ENCODE assay signal across 27 cellular contexts in the genomic region with DNA sequence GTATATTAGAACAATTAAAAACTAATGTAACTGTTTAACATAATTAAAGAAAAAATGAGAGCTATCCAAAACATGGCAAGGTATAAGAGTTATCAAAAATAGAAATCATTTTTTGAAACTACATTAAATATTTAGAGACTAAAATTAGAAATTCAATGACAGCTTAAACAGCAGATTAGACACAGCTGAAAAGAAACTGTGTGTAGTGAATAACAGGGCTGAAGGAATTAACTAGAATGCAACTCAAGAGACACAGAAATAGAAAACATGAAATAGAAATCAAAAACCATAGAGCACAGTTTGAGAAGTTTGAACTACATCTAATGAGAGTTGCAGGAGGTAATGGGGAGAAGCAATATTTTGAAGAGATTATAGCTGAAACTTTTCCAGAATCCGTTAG.
"Had no signal": no experiment of that assay in that cellular context is flagged by ENCODE, and none has a peak within 500 bp of the region (broad histone marks: within the 10 kb centered on the region; RNA-seq: fewer than 3 reads in every experiment).

No MANE protein-coding gene starts in this region.

- H3K4me3 ChIP-seq: coronary artery, dorsolateral prefrontal cortex, esophagus squamous epithelium, gastroesophageal sphincter, heart left ventricle, hepatocyte, left lung, lower lobe of right lung, mucosa of descending colon had no signal

- FAIRE-seq: colon had no signal

- H3K4me1 ChIP-seq: esophagus squamous epithelium, gastroesophageal sphincter, heart left ventricle, left lung, lower lobe of right lung had no signal

- H3K4me2 ChIP-seq: hepatocyte had no signal

- H2AFZ ChIP-seq: hepatocyte had no signal

- H3K9me3 ChIP-seq: esophagus squamous epithelium, lower lobe of right lung, mucosa of descending colon had no signal

- DNase-seq: dermis blood vessel endothelial cell; dorsolateral prefrontal cortex; effector CD4-positive, alpha-beta T cell; effector memory CD4-positive, alpha-beta T cell; erythroblast; esophagus squamous epithelium; foreskin fibroblast; foreskin melanocyte; heart left ventricle; hypothalamus; immature natural killer cell; islet precursor cell; kidney; kidney glomerular epithelial cell; left cardiac atrium; left lung; left ventricle myocardium superior; lower lobe of right lung; mesenchymal stem cell; mucosa of descending colon; naive B cell had no signal

- H3K36me3 ChIP-seq: esophagus squamous epithelium, gastroesophageal sphincter, heart left ventricle, left lung, lower lobe of right lung had no signal

- ATAC-seq: esophagus mucosa, gastroesophageal sphincter, heart left ventricle, left cardiac atrium, left lung, left ventricle myocardium superior, lower lobe of right lung, mucosa of descending colon had no signal

- H3K79me2 ChIP-seq: hepatocyte had no signal

- H3K27ac ChIP-seq: coronary artery, dorsolateral prefrontal cortex, epithelial cell of prostate, esophagus squamous epithelium, gastroesophageal sphincter, heart left ventricle, hepatocyte, left lung, lower lobe of right lung had no signal

- H3K27me3 ChIP-seq: dorsolateral prefrontal cortex, esophagus squamous epithelium, gastroesophageal sphincter, heart left ventricle, hepatocyte, left lung had no signal
